31 cellular contexts compared by ENCODE assay signal in genomic region chr2:3046170-3046865, GRCh38.
"Had no signal": no experiment of that assay in that cellular context is flagged by ENCODE, and none has a peak within 500 bp of the region (broad histone marks: within the 10 kb centered on the region; RNA-seq: fewer than 3 reads in every experiment).

No MANE protein-coding gene starts in this region.

- H3K27ac ChIP-seq: brain microvascular endothelial cell, esophagus muscularis mucosa, gastroesophageal sphincter, WERI-Rb-1 had no signal

- H3K4me1 ChIP-seq: gastroesophageal sphincter had no signal

- ATAC-seq: activated CD4-positive, CD25-positive, alpha-beta regulatory T cell treated with anti-CD3 and anti-CD28 coated beads, Interleukin-2, amount 50 U/mL, for 24 hours; activated CD8-positive, alpha-beta T cell treated with anti-CD3 and anti-CD28 coated beads for 36 hours; activated T-cell treated with anti-CD3 and anti-CD28 coated beads, Interleukin-2, amount 50 U/mL, for 4 hours; activated T-helper 17 cell treated with anti-CD3 and anti-CD28 coated beads, Interleukin-2, amount 50 U/mL, for 72 hours; effector memory CD8-positive, alpha-beta T cell; gastroesophageal sphincter; T-helper 17 cell had no signal

- DNase-seq: activated B cell treated with CpG ODN at 0.5 μM for 24 hours; activated CD4-positive, alpha-beta T cell treated with anti-CD3 and anti-CD28 coated beads for 48 hours; activated CD4-positive, alpha-beta T cell treated with anti-CD3 and anti-CD28 coated beads, Interleukin-2, amount 50 U/mL, for 1 hour; activated CD4-positive, alpha-beta T cell treated with anti-CD3 and anti-CD28 coated beads, Interleukin-2, amount 50 U/mL, for 48 hours; activated CD8-positive, alpha-beta memory T cell treated with anti-CD3 and anti-CD28 coated beads for 24 hours; activated CD8-positive, alpha-beta T cell treated with anti-CD3 and anti-CD28 coated beads for 36 hours; activated effector memory CD4-positive, alpha-beta T cell treated with Interleukin-2 at 50 U/mL for 16 hours; activated gamma-delta T cell treated with Interleukin-2 at 50 U/mL for 16 hours; activated naive CD4-positive, alpha-beta T cell treated with anti-CD3 and anti-CD28 coated beads, Interleukin-2, amount 50 U/mL, for 16 hours; activated naive CD4-positive, alpha-beta T cell treated with Interleukin-2 at 50 U/mL for 16 hours; activated T-cell treated with anti-CD3 and anti-CD28 coated beads, Interleukin-2, amount 50 U/mL, for 4 hours; amniotic stem cell; anterior cingulate cortex; brain microvascular endothelial cell; cortex of kidney; dermis blood vessel endothelial cell; effector CD4-positive, alpha-beta T cell; effector memory CD8-positive, alpha-beta T cell; erythroblast; foreskin melanocyte; T-helper 1 cell; T-helper 17 cell; T1000; WERI-Rb-1 had no signal

- H3K27me3 ChIP-seq: brain microvascular endothelial cell had no signal

- H3K36me3 Mint-ChIP-seq: activated naive CD8-positive, alpha-beta T cell had no signal

- H3K27me3 Mint-ChIP-seq: activated B cell treated with CpG ODN at 0.5 μM for 24 hours; activated CD8-positive, alpha-beta T cell treated with anti-CD3 and anti-CD28 coated beads for 36 hours; activated T-helper 17 cell treated with anti-CD3 and anti-CD28 coated beads, Interleukin-2, amount 50 U/mL, for 72 hours; central memory CD8-positive, alpha-beta T cell; T-helper 17 cell had no signal

- H3K36me3 ChIP-seq: brain microvascular endothelial cell, esophagus muscularis mucosa, gastroesophageal sphincter, WERI-Rb-1 had no signal

- H3K9me3 Mint-ChIP-seq: activated B cell treated with CpG ODN at 0.5 μM for 24 hours; activated CD8-positive, alpha-beta T cell treated with anti-CD3 and anti-CD28 coated beads for 36 hours; activated T-cell treated with anti-CD3 and anti-CD28 coated beads, Interleukin-2, amount 50 U/mL, for 4 hours; activated T-helper 17 cell treated with anti-CD3 and anti-CD28 coated beads, Interleukin-2, amount 50 U/mL, for 72 hours; central memory CD8-positive, alpha-beta T cell; effector memory CD8-positive, alpha-beta T cell; T-helper 2 cell treated with Interferon-gamma antibody and Interleukin-4, amounts not matched to agents 5 μg/mL and 100 μg/mL, for 36 hours had no signal

- H3K4me3 Mint-ChIP-seq: activated B cell treated with CpG ODN at 0.5 μM for 24 hours; activated CD8-positive, alpha-beta T cell treated with anti-CD3 and anti-CD28 coated beads for 36 hours; activated naive CD8-positive, alpha-beta T cell; activated T-cell treated with anti-CD3 and anti-CD28 coated beads, Interleukin-2, amount 50 U/mL, for 4 hours; activated T-helper 17 cell treated with anti-CD3 and anti-CD28 coated beads, Interleukin-2, amount 50 U/mL, for 72 hours; central memory CD8-positive, alpha-beta T cell; effector memory CD8-positive, alpha-beta T cell; T-helper 17 cell; T-helper 2 cell treated with Interferon-gamma antibody and Interleukin-4, amounts not matched to agents 5 μg/mL and 100 μg/mL, for 36 hours had no signal

- H3K27ac Mint-ChIP-seq: activated B cell treated with CpG ODN at 0.5 μM for 24 hours; activated CD8-positive, alpha-beta T cell treated with anti-CD3 and anti-CD28 coated beads for 36 hours; activated naive CD8-positive, alpha-beta T cell; activated T-helper 17 cell treated with anti-CD3 and anti-CD28 coated beads, Interleukin-2, amount 50 U/mL, for 72 hours; effector memory CD8-positive, alpha-beta T cell; T-helper 17 cell; T-helper 2 cell treated with Interferon-gamma antibody and Interleukin-4, amounts not matched to agents 5 μg/mL and 100 μg/mL, for 36 hours had no signal

- H3K9me3 ChIP-seq: esophagus muscularis mucosa, gastroesophageal sphincter had no signal

- H3K4me3 ChIP-seq: esophagus muscularis mucosa, gastroesophageal sphincter had no signal

- H3K4me1 Mint-ChIP-seq: activated B cell treated with CpG ODN at 0.5 μM for 24 hours; activated T-helper 17 cell treated with anti-CD3 and anti-CD28 coated beads, Interleukin-2, amount 50 U/mL, for 72 hours; central memory CD8-positive, alpha-beta T cell; T-helper 17 cell had no signal
